In the genomic region with DNA sequence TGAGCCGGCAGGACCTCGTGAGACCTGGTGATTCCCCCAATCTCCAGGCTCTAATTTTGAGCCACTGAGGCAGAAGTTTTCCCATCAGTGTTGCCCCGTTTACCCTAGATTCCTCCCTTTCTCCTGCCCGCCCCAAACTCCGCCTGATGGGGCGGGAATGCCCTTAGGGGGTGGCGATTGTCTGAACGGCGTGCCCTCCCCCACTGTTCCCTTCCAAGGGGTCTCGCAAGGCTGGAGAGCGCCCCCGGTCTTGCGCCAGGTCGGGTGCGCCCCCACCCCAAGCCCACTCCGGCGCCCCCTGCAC, we compare ENCODE assay signal across 8 cellular contexts. TPM values are rescaled to one million over a fixed set of nuclear protein-coding genes. Genes with fewer than 3 reads are reported as not detected.
DNase-seq lines count a peak whose midpoint lies in the region; ATAC-seq and TF ChIP-seq lines count a peak whose summit lies in the region.

No MANE protein-coding gene starts in this region.

- H3K4me3 ChIP-seq in WI38 (ENCODE audit: low read depth, low read length) (peak overlapping the region; percentile 88), foreskin fibroblast (ENCODE audit: low read depth in 1 of 2, low read length in 2 of 2) (peak overlapping the region; percentile 80 to 92), ovary (peak overlapping the region; percentile 78)

- H3K27ac ChIP-seq in ovary: peak overlapping the region; percentile 78 to 85

- H3K9me3 Mint-ChIP-seq in activated CD8-positive, alpha-beta memory T cell treated with anti-CD3 and anti-CD28 coated beads, Interleukin-2, amount 10 ng/mL, durations not matched to agents 7 days and 5 days (ENCODE audit: low read depth): no peaks in the 10 kb centered on the region

- H3K36me3 ChIP-seq in ovary: no peaks in the 10 kb centered on the region

- H3K4me1 Mint-ChIP-seq in activated CD8-positive, alpha-beta memory T cell treated with anti-CD3 and anti-CD28 coated beads, Interleukin-2, amount 10 ng/mL, durations not matched to agents 7 days and 5 days: peaks cover 18% of the 10 kb centered on the region

- ATAC-seq in activated CD8-positive, alpha-beta memory T cell treated with anti-CD3 and anti-CD28 coated beads, Interleukin-2, amount 10 ng/mL, durations not matched to agents 7 days and 5 days: peak; percentile 40
- peak; percentile 11 for ATAC-seq in HG03060 (IDR thresholded peaks at IDR 0.05; ENCODE audit: low read depth, unreplicated experiment)

- H3K27me3 Mint-ChIP-seq in activated CD8-positive, alpha-beta memory T cell treated with anti-CD3 and anti-CD28 coated beads, Interleukin-2, amount 10 ng/mL, durations not matched to agents 7 days and 5 days: no peaks in the 10 kb centered on the region

- CTCF ChIA-PET in activated CD8-positive, alpha-beta memory T cell treated with anti-CD3 and anti-CD28 coated beads, Interleukin-2, amount 10 ng/mL, durations not matched to agents 7 days and 5 days (lab: Charles Lee): interaction anchor here (0.8 to 3.4 kb wide), 8 partner anchors 9 to 206 kb away, joined by 3 to 19 read pairs (median 6); no protein-coding TSS in a partner anchor

- no peak for TF ChIP-seq POLR2A in ovary (IDR thresholded peaks at IDR 0.05)

- DNase-seq in activated CD8-positive, alpha-beta memory T cell treated with anti-CD3 and anti-CD28 coated beads, Interleukin-2, amount 10 ng/mL, durations not matched to agents 7 days and 5 days: no peak
- DNase-seq in activated CD8-positive, alpha-beta memory T cell treated with anti-CD3 and anti-CD28 coated beads for 24 hours: no peak
- DNase-seq in foreskin fibroblast: peak; percentile 37 to 78
- DNase-seq in ovary: peak in 1 of 5 donors; percentile 23
- DNase-seq in NCI-H510A (lab: John Stamatoyannopoulos, UW): no peak
- DNase-seq in mesenteric fat pad (ENCODE audit: low spot score): no peak

- no peak for TF ChIP-seq EP300 in ovary (IDR thresholded peaks at IDR 0.05)

- H3K27me3 ChIP-seq in ovary: no peaks in the 10 kb centered on the region

- no peaks in the 10 kb centered on the region for H3K4me1 ChIP-seq in ovary (ENCODE audit: insufficient read depth)

- intact Hi-C loops in ovary (cut with DNase I): no loop called here

- H3K27ac Mint-ChIP-seq in activated CD8-positive, alpha-beta memory T cell treated with anti-CD3 and anti-CD28 coated beads, Interleukin-2, amount 10 ng/mL, durations not matched to agents 7 days and 5 days: peak overlapping the region; percentile 91

- peak overlapping the region; percentile 91 for H3K4me3 Mint-ChIP-seq in activated CD8-positive, alpha-beta memory T cell treated with anti-CD3 and anti-CD28 coated beads, Interleukin-2, amount 10 ng/mL, durations not matched to agents 7 days and 5 days

- no peak for TF ChIP-seq CTCF in WI38 (IDR thresholded peaks at IDR 0.05; ENCODE audit: low read depth, low read length)
- TF ChIP-seq CTCF in foreskin fibroblast (IDR thresholded peaks at IDR 0.05; ENCODE audit: low read depth, low read length): no peak
- TF ChIP-seq CTCF in ovary (IDR thresholded peaks at IDR 0.05): no peak

- 0 to 1% (median 0%) methylated on average over 13 to 17 of the region's 17 CpGs for WGBS in ovary, 3 donors

- no peaks in the 10 kb centered on the region for H3K9me3 ChIP-seq in ovary

- peaks cover 4% of the 10 kb centered on the region for H3K36me3 Mint-ChIP-seq in activated CD8-positive, alpha-beta memory T cell treated with anti-CD3 and anti-CD28 coated beads, Interleukin-2, amount 10 ng/mL, durations not matched to agents 7 days and 5 days

RNA-seq across cellular contexts. Expression of a gene that starts 0.5 kb away (rescaled TPM):
- 10 to 100 TPM; 11.3 to 11.5 TPM for total RNA-seq in activated CD8-positive, alpha-beta memory T cell treated with anti-CD3 and anti-CD28 coated beads, Interleukin-2, amount 10 ng/mL, durations not matched to agents 7 days and 5 days
- total RNA-seq in ovary (10 to 100 TPM in 3 of 7 donors, 1 to 10 TPM in 4; 6.7 to 13.4 (median 9.8) TPM), mesenteric fat pad (11.2 TPM)
- polyA plus RNA-seq in ovary: 10 to 100 TPM in 1 of 2 donors, 1 to 10 TPM in 1; 6.3 to 16.4 TPM

Comparison
In these comparisons a context has a peak if more than half of its experiments do, and no peak if none do; other contexts are left out.
1. DNase-seq: peak in foreskin fibroblast (2 of 2); none in activated CD8-positive, alpha-beta memory T cell treated with anti-CD3 and anti-CD28 coated beads, Interleukin-2, amount 10 ng/mL, durations not matched to agents 7 days and 5 days (single experiment), activated CD8-positive, alpha-beta memory T cell treated with anti-CD3 and anti-CD28 coated beads for 24 hours (single experiment), NCI-H510A (single experiment) and mesenteric fat pad (single experiment).
2. Peak in every context shown above with its lines, with median percentiles within 50 percentile points of each other: H3K4me3 ChIP-seq.